Comparison of ENCODE assay signal across 9 cellular contexts in the genomic region with DNA sequence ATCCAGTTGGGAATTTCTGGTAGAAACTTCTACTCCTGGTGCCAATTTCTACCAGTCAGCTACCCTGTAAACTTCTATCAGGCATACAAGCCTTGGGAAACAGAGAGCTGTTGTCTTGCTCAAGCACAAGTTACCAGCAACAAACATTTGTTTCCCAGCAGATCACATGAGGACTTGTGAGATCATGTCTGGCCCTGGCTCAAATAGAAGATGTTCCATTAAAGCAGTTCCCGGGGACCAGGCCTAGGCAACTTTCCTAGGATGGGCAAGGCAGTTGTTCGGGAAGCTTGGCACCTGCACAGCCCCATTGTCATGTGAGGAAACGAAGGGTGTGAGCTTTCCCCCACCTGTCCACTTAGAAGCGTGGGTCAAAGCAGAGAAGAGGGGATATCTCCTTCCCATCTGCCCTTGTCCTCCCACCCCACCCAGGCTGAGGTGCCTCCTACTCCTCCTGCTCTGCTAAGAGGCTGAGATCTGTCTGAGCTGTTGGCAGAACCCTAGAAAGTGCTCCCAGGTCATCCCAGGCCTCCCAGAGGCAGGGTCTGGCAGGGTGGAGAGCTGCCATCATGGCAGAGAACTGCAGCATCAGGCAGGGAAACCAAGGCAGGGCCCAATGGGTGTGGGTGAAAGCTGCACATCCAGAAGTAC. TPM values are rescaled to one million over a fixed set of nuclear protein-coding genes. Genes with fewer than 3 reads are reported as not detected.
DNase-seq lines count a peak whose midpoint lies in the region; ATAC-seq and TF ChIP-seq lines count a peak whose summit lies in the region.
"Had no signal": no experiment of that assay in that cellular context is flagged by ENCODE, and none has a peak within 500 bp of the region (broad histone marks: within the 10 kb centered on the region; RNA-seq: fewer than 3 reads in every experiment).

No MANE protein-coding gene starts in this region.

- no peak overlapping the region for H3K27ac Mint-ChIP-seq in activated T-cell treated with anti-CD3 and anti-CD28 coated beads, Interleukin-2, amount 50 U/mL, for 24 hours

- peaks cover 21% of the 10 kb centered on the region for H3K4me1 Mint-ChIP-seq in activated T-cell treated with anti-CD3 and anti-CD28 coated beads, Interleukin-2, amount 50 U/mL, for 24 hours (ENCODE audit: low read depth)

- H3F3A ChIP-seq in SK-N-SH (replicated peaks; ENCODE audit: insufficient read depth): no peaks in the 10 kb centered on the region

- POLR2A ChIA-PET in SK-N-SH (lab: Yijun Ruan, JAX): interaction anchor here (0.9 to 1.5 kb wide), 4 partner anchors 16 to 80 kb away, joined by 3 read pairs; no protein-coding TSS in a partner anchor

- H3K36me3 ChIP-seq in SK-N-SH (replicated peaks in 1 of 2; ENCODE audit: control insufficient read depth in 1 of 2, insufficient read depth in 2 of 2, low read length in 1 of 2) (no peaks in the 10 kb centered on the region), gastroesophageal sphincter (no peaks in the 10 kb centered on the region)

- no peak for TF ChIP-seq EP300 in SK-N-SH (IDR thresholded peaks at IDR 0.05; ENCODE audit: borderline replicate concordance in 1 of 2, low read depth in 1 of 2, low read length in 1 of 2)
- no peak for TF ChIP-seq EP300 in gastroesophageal sphincter (IDR thresholded peaks at IDR 0.05)

- H3K4me2 ChIP-seq in SK-N-SH: no peak overlapping the region
- H3K4me2 ChIP-seq: KMS-11 had no signal

- H3K9me3 Mint-ChIP-seq in activated T-cell treated with anti-CD3 and anti-CD28 coated beads, Interleukin-2, amount 50 U/mL, for 24 hours: no peaks in the 10 kb centered on the region

- peak overlapping the region; percentile 11 to 80; a peak in 3 of 4 replicates for H3K27ac ChIP-seq in SK-N-SH (ENCODE audit: low read depth in 2 of 2, low read length in 1 of 2)
- peak overlapping the region; percentile 77 to 91 (median 88) for H3K27ac ChIP-seq in gastroesophageal sphincter
- H3K27ac ChIP-seq: KMS-11 had no signal

- H3K4me3 ChIP-seq in SK-N-SH (ENCODE audit: low read depth in 2 of 2, low read length in 1 of 2): no peak overlapping the region
- H3K4me3 ChIP-seq in gastroesophageal sphincter: no peak overlapping the region

- peak; percentile 30 for DNase-seq in COLO668 (lab: John Stamatoyannopoulos, UW; ENCODE audit: unreplicated experiment)
- no peak for DNase-seq in SK-N-SH
- DNase-seq in pulmonary artery endothelial cell (ENCODE audit: low read depth, low spot score): peak; percentile 60
- no peak for DNase-seq in activated T-cell treated with anti-CD3 and anti-CD28 coated beads, Interleukin-2, amount 50 U/mL, for 1 hour
- DNase-seq in activated T-cell treated with anti-CD3 and anti-CD28 coated beads, Interleukin-2, amount 50 U/mL, for 24 hours: no peak

- H4K20me1 ChIP-seq in SK-N-SH (ENCODE audit: insufficient read depth): no peaks in the 10 kb centered on the region

- ATAC-seq in gastroesophageal sphincter (peak; percentile 74), GM19035 (IDR thresholded peaks at IDR 0.05; ENCODE audit: unreplicated experiment) (no peak), GM19455 (IDR thresholded peaks at IDR 0.05; ENCODE audit: unreplicated experiment) (no peak)

- no peak overlapping the region for H2AFZ ChIP-seq in SK-N-SH (ENCODE audit: low read depth)

- no peaks in the 10 kb centered on the region for H3K27me3 ChIP-seq in SK-N-SH (ENCODE audit: insufficient read depth)
- no peaks in the 10 kb centered on the region for H3K27me3 ChIP-seq in gastroesophageal sphincter

- CTCF ChIA-PET in SK-N-SH (lab: Yijun Ruan, JAX): interaction anchor here (0.9 to 3.6 kb wide), 10 partner anchors 9 to 214 kb away, joined by 3 to 19 read pairs (median 4); a partner anchor contains a TSS

- no peaks in the 10 kb centered on the region for H3K9me2 ChIP-seq in SK-N-SH

- no peak for TF ChIP-seq RAD21 in SK-N-SH (IDR thresholded peaks at IDR 0.05; ENCODE audit: low read length)

- peaks cover 0 to 19% of the 10 kb centered on the region in 2 experiments; a peak in 2 of 4 replicates for H3K4me1 ChIP-seq in SK-N-SH (ENCODE audit: control insufficient read depth in 1 of 2, insufficient read depth in 2 of 2, low read depth in 1 of 2, low read length in 1 of 2)
- H3K4me1 ChIP-seq in gastroesophageal sphincter: peaks cover 4 to 54% (median 23%) of the 10 kb centered on the region in 3 donors

- no peak for TF ChIP-seq CTCF in SK-N-SH (IDR thresholded peaks at IDR 0.05)
- no peak for TF ChIP-seq CTCF in gastroesophageal sphincter (IDR thresholded peaks at IDR 0.05)

- H3K9me3 ChIP-seq in SK-N-SH (no peaks in the 10 kb centered on the region), gastroesophageal sphincter (no peaks in the 10 kb centered on the region)

- H3K9ac ChIP-seq in SK-N-SH: no peak overlapping the region
- H3K9ac ChIP-seq: KMS-11 had no signal

- no peak for TF ChIP-seq POLR2A in gastroesophageal sphincter (IDR thresholded peaks at IDR 0.05)

- no peaks in the 10 kb centered on the region for H3K27me3 Mint-ChIP-seq in activated T-cell treated with anti-CD3 and anti-CD28 coated beads, Interleukin-2, amount 50 U/mL, for 24 hours

- WGBS in SK-N-SH (ENCODE audit: low lambda C conversion rate): 80% methylated on average over 4 of the region's 4 CpGs
- 0 to 4% methylated on average over 1 to 3 of the region's 4 CpGs for WGBS in gastroesophageal sphincter (ENCODE audit: low coverage in 1 of 2), 2 donors

- no peaks in the 10 kb centered on the region for H3K79me2 ChIP-seq in SK-N-SH (ENCODE audit: insufficient read depth)

- no peaks in the 10 kb centered on the region for H3K36me3 Mint-ChIP-seq in activated T-cell treated with anti-CD3 and anti-CD28 coated beads, Interleukin-2, amount 50 U/mL, for 24 hours (ENCODE audit: low read depth)

- H3K4me3 Mint-ChIP-seq in activated T-cell treated with anti-CD3 and anti-CD28 coated beads, Interleukin-2, amount 50 U/mL, for 24 hours: no peak overlapping the region

TF ChIP-seq in SK-N-SH, 30 proteins besides CTCF, POLR2A, EP300 and RAD21:
- TF ChIP-seq SMC3 (IDR thresholded peaks at IDR 0.05; ENCODE audit: low read depth, low read length) (no peak), ELF1 (IDR thresholded peaks at IDR 0.05) (no peak), YY1 (IDR thresholded peaks at IDR 0.05; ENCODE audit: low read depth) (no peak), GABPA (IDR thresholded peaks at IDR 0.05; ENCODE audit: low read depth) (no peak), MEF2A (IDR thresholded peaks at IDR 0.05; ENCODE audit: borderline replicate concordance, low read depth) (no peak), RXRA (IDR thresholded peaks at IDR 0.05; ENCODE audit: borderline replicate concordance, low read depth) (no peak), MXI1 (IDR thresholded peaks at IDR 0.05; ENCODE audit: low read depth, low read length) (no peak; the same call in 1 of the 2 replicates), RFX5 (IDR thresholded peaks at IDR 0.05; ENCODE audit: low read length) (no peak), TAF1 (IDR thresholded peaks at IDR 0.05; ENCODE audit: borderline replicate concordance, low read depth, low read length) (no peak)
- TF ChIP-seq, protein P1, sequence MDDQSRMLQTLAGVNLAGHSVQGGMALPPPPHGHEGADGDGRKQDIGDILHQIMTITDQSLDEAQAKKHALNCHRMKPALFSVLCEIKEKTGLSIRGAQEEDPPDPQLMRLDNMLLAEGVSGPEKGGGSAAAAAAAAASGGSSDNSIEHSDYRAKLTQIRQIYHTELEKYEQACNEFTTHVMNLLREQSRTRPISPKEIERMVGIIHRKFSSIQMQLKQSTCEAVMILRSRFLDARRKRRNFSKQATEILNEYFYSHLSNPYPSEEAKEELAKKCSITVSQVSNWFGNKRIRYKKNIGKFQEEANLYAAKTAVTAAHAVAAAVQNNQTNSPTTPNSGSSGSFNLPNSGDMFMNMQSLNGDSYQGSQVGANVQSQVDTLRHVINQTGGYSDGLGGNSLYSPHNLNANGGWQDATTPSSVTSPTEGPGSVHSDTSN (IDR thresholded peaks at IDR 0.05): no peak
- TF ChIP-seq, protein P2, sequence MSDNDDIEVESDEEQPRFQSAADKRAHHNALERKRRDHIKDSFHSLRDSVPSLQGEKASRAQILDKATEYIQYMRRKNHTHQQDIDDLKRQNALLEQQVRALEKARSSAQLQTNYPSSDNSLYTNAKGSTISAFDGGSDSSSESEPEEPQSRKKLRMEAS (IDR thresholded peaks at IDR 0.05; ENCODE audit: low read depth): no peak
- TF ChIP-seq, protein P3, sequence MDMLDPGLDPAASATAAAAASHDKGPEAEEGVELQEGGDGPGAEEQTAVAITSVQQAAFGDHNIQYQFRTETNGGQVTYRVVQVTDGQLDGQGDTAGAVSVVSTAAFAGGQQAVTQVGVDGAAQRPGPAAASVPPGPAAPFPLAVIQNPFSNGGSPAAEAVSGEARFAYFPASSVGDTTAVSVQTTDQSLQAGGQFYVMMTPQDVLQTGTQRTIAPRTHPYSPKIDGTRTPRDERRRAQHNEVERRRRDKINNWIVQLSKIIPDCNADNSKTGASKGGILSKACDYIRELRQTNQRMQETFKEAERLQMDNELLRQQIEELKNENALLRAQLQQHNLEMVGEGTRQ (IDR thresholded peaks at IDR 0.05; ENCODE audit: borderline replicate concordance, low read depth, low read length): no peak
- TF ChIP-seq, protein P4, sequence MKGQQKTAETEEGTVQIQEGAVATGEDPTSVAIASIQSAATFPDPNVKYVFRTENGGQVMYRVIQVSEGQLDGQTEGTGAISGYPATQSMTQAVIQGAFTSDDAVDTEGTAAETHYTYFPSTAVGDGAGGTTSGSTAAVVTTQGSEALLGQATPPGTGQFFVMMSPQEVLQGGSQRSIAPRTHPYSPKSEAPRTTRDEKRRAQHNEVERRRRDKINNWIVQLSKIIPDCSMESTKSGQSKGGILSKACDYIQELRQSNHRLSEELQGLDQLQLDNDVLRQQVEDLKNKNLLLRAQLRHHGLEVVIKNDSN (IDR thresholded peaks at IDR 0.05; ENCODE audit: borderline replicate concordance, low read depth): no peak
TF ChIP-seq in SK-N-SH: peak in this region for 0.

RNA-seq across cellular contexts. Expression of a gene that starts 11.2 kb away (rescaled TPM):
- not detected in 2 replicates for polyA plus RNA-seq in SK-N-SH (2012; rRNA removed)
- polyA plus RNA-seq in SK-N-SH (2012; cell fraction: cytosol; rRNA removed): not detected in 2 replicates
- polyA plus RNA-seq in SK-N-SH (2012; cell fraction: nucleus; rRNA removed): not detected in 2 replicates
- not detected for total RNA-seq in gastroesophageal sphincter
- not detected in 2 replicates for total RNA-seq in pulmonary artery endothelial cell

RNA-seq across cellular contexts. Expression of a gene that starts 20.5 kb away (rescaled TPM):
- 0.52 and 0.79 TPM in 2 replicates for polyA plus RNA-seq in SK-N-SH (2012; rRNA removed)
- 0.33 and 0.49 TPM in 2 replicates for polyA plus RNA-seq in SK-N-SH (2012; cell fraction: cytosol; rRNA removed)
- 0.75 and 1.0 TPM in 2 replicates for polyA plus RNA-seq in SK-N-SH (2012; cell fraction: nucleus; rRNA removed)
- total RNA-seq in gastroesophageal sphincter (10 to 100 TPM in 1 of 4 donors, 1 to 10 TPM in 3; 1.6 to 18.8 (median 3.1) TPM), pulmonary artery endothelial cell (1.5 and 1.8 TPM in 2 replicates)

Comparison
In these comparisons a context has a peak if more than half of its experiments do, and no peak if none do; other contexts are left out.
1. DNase-seq: peak in COLO668 (single experiment) and pulmonary artery endothelial cell (single experiment); none in SK-N-SH (single experiment), activated T-cell treated with anti-CD3 and anti-CD28 coated beads, Interleukin-2, amount 50 U/mL, for 1 hour (single experiment) and activated T-cell treated with anti-CD3 and anti-CD28 coated beads, Interleukin-2, amount 50 U/mL, for 24 hours (single experiment).